8 cellular contexts compared by ENCODE assay signal in the genomic region with DNA sequence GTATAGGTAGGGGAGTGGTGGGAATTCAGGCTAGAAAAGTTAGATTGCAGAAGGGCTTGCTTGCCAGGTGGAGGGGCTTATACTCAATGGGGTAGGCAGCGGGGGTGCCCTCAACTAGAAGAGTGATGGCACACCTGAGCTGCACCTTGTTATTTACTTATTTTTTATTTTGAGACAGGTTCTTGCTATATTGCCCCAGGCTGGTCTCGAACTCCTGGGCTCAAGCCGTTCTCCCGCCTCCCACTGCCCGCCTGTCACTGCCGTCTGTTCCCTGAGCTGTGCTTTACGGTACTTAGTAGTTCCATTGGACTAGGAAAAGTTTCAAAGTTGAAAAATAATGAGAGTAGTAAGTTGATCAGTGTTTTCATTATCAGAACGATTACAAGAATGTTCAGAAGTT. TPM values are rescaled to one million over a fixed set of nuclear protein-coding genes. Genes with fewer than 3 reads are reported as not detected.
DNase-seq lines count a peak whose midpoint lies in the region; ATAC-seq and TF ChIP-seq lines count a peak whose summit lies in the region.

No MANE protein-coding gene starts in this region.

- H3K27me3 Mint-ChIP-seq in Calu3 (ENCODE audit: unreplicated experiment) (no peaks in the 10 kb centered on the region), osteocyte (ENCODE audit: unreplicated experiment) (no peaks in the 10 kb centered on the region)

- BruUV-seq in Calu3 (replicated peaks; lab: Mats Ljungman, UMichigan) = no TSS peak

- TF ChIP-seq CTCF in Calu3 (IDR thresholded peaks at IDR 0.05; ENCODE audit: unreplicated experiment) = no peak
- no peak for TF ChIP-seq CTCF in osteocyte (IDR thresholded peaks at IDR 0.05)

- H3K4me1 ChIP-seq in NT2/D1 (ENCODE audit: insufficient read depth, insufficient read length) (no peaks in the 10 kb centered on the region), endocrine pancreas (ENCODE audit: control insufficient read depth, insufficient read depth, low read length) (peaks cover 17% of the 10 kb centered on the region)

- no peaks in the 10 kb centered on the region for H3K9me3 Mint-ChIP-seq in Calu3 (ENCODE audit: low read depth, unreplicated experiment)
- H3K9me3 Mint-ChIP-seq in osteocyte (ENCODE audit: unreplicated experiment) = no peaks in the 10 kb centered on the region

- H3K4me3 Mint-ChIP-seq in Calu3 (ENCODE audit: low read depth, unreplicated experiment) = peak overlapping the region; percentile 92
- H3K4me3 Mint-ChIP-seq in osteocyte (ENCODE audit: unreplicated experiment) = peak overlapping the region; percentile 91

- peaks cover 37% of the 10 kb centered on the region for H3K4me1 Mint-ChIP-seq in Calu3 (ENCODE audit: low read depth, unreplicated experiment)
- H3K4me1 Mint-ChIP-seq in osteocyte (ENCODE audit: unreplicated experiment) = peaks cover 77% of the 10 kb centered on the region

- DNase-seq in Calu3 (no peak), NT2/D1 (ENCODE audit: low read depth, low spot score) (no peak), osteocyte (ENCODE audit: extremely low spot score, unreplicated experiment) (no peak), NCI-H446 treated with DMSO at 0.1 percent for 48 hours (lab: John Stamatoyannopoulos, UW) (no peak), NCI-H2029 treated with DMSO at 0.1 percent for 48 hours (lab: John Stamatoyannopoulos, UW) (no peak), Kasumi-1 (lab: John Stamatoyannopoulos, UW) (no peak)

- H3K27me3 ChIP-seq in NT2/D1 (ENCODE audit: insufficient read depth, insufficient read length) = no peaks in the 10 kb centered on the region
- H3K27me3 ChIP-seq in endocrine pancreas (ENCODE audit: control insufficient read depth, insufficient read depth, low read length) = no peaks in the 10 kb centered on the region

- H3K4me3 ChIP-seq in NT2/D1 (ENCODE audit: insufficient read length, low read depth) (peak overlapping the region; percentile 62), endocrine pancreas (ENCODE audit: control insufficient read depth, insufficient read depth, low read length) (peak overlapping the region; percentile 85)

- H3K36me3 Mint-ChIP-seq in Calu3 (ENCODE audit: insufficient read depth, unreplicated experiment) (peaks cover 53% of the 10 kb centered on the region), osteocyte (ENCODE audit: unreplicated experiment) (peaks cover 18% of the 10 kb centered on the region)

- peaks cover 32% of the 10 kb centered on the region for H3K36me3 ChIP-seq in NT2/D1 (ENCODE audit: insufficient read depth, insufficient read length, low read length)
- H3K36me3 ChIP-seq in endocrine pancreas (ENCODE audit: control insufficient read depth, insufficient read depth, low read length) = no peaks in the 10 kb centered on the region

- no peak for ATAC-seq in HG03442 (IDR thresholded peaks at IDR 0.05; ENCODE audit: unreplicated experiment)

- H3K27ac Mint-ChIP-seq in Calu3 (ENCODE audit: unreplicated experiment) = peak overlapping the region; percentile 97
- peak overlapping the region; percentile 83 for H3K27ac Mint-ChIP-seq in osteocyte (ENCODE audit: unreplicated experiment)

- no peaks in the 10 kb centered on the region for H3K9me3 ChIP-seq in NT2/D1 (ENCODE audit: insufficient read depth, low read length)
- no peaks in the 10 kb centered on the region for H3K9me3 ChIP-seq in endocrine pancreas (ENCODE audit: control insufficient read depth, low read length)

- CTCF ChIA-PET in Calu3 (lab: Charles Lee) = no interaction called here

- intact Hi-C loops in Calu3 (cut with micrococcal nuclease; ENCODE audit: unreplicated experiment) = loop anchor here (5.0 kb wide), 1 partner anchor 36 kb away; no protein-coding TSS in a partner anchor

- H3K9ac ChIP-seq in NT2/D1 (ENCODE audit: insufficient read length, low read depth) (peak overlapping the region; percentile 94), endocrine pancreas (ENCODE audit: control insufficient read depth, insufficient read depth, low read length) (no peak overlapping the region)

RNA-seq across cellular contexts. Expression of gene ZFX, which starts 2.0 kb away (rescaled TPM):
- 43.3 and 45.1 TPM in 2 replicates for total RNA-seq in Calu3 (2022)
- 84.6 and 90.0 TPM in 2 replicates for total RNA-seq in osteocyte
